4 cellular contexts compared by ENCODE assay signal in the genomic region with DNA sequence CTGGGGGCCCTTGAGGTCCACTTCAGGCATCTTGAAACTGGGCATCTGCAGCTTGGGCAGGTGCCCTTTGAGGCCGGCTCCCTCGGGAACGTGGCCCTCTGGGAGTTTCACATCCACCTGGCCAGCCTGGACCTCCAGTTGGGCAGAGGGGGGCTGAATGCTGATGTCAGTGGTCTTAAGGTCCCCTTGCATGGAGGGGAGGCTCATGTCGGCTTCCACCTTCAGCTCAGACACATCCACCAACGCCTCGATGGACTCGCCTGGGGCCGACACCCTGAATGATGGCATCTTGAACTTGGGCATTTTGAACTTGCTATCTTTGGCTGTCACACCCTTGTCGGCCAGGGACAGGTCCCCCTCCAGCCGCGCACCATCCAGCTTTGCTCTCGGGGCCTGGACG. TPM values are rescaled to one million over a fixed set of nuclear protein-coding genes. Genes with fewer than 3 reads are reported as not detected.
"Had no signal": no experiment of that assay in that cellular context is flagged by ENCODE, and none has a peak within 500 bp of the region (broad histone marks: within the 10 kb centered on the region; RNA-seq: fewer than 3 reads in every experiment).

No MANE protein-coding gene starts in this region.

RNA-seq across cellular contexts. Expression of a gene that starts 22.5 kb away (rescaled TPM):
- total RNA-seq: GM23248, H4, H7, HepG2 had no signal
- polyA plus RNA-seq: GM23248, HepG2 had no signal
